In the genomic region with DNA sequence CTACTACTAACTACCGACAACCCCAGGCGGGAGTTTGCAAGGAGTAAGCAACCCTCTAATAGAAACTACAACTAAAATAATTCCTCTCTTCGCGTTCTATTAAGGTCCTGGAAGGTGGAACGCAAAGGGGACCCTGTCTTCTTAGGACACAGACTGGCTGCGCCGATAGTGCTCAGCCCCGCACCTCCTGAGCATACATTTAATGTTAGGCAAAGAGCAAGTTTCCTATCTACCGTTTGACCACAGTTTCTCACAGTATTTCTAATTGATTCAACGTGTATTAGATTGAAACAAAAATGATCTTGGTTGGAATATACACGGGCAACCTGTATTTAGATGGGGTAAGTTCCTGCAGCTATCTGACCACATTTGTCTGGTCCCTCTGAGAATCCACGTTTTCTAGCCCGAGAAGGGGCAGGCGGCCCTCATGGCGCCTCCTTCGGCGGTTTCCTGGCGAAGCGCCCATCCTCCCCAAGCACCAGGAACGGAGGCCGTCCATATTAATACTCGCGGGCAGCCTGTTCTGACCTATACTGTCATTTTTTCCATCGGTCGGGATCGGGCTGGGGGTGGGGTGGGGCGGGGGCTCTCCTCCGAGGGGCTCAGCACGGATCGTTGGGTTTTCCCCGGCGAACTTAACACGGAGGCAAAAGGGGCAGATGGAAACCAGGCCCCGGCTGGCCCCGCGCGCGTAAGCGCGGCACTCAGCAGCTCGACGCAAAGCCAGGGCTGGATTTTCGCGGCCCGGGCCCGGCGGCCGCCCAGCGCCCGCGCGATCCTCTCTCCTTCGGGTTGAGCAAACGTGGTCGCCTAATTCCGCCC, we compare ENCODE assay signal across 8 cellular contexts.
A peak's percentile ranks its signal among the peaks of the same experiment; 100 is the strongest.
DNase-seq lines count a peak whose midpoint lies in the region; ATAC-seq and TF ChIP-seq lines count a peak whose summit lies in the region.

No MANE protein-coding gene starts in this region.

- DNase-seq in ELF-1 (ENCODE audit: low read depth, low spot score) = peak; percentile 64
- DNase-seq in breast epithelium (ENCODE audit: low spot score in 2 of 2) = no peak
- peak; percentile 66 for DNase-seq in stimulated activated CD8-positive, alpha-beta memory T cell treated with anti-CD3 and anti-CD28 coated beads, Interleukin-4, amount 100 ng/mL, for 48 hours
- no peak for DNase-seq in GM19238 (ENCODE audit: insufficient read length, low spot score)

- no peaks in the 10 kb centered on the region for H3K36me3 ChIP-seq in breast epithelium

- intact Hi-C loops in breast epithelium (cut with DNase I; ENCODE audit: low total_unique reads) = no loop called here

- no peak for TF ChIP-seq CTCF in breast epithelium (IDR thresholded peaks at IDR 0.05)

- H3K4me1 ChIP-seq in breast epithelium = no peaks in the 10 kb centered on the region

- peaks cover 0 to 5% of the 10 kb centered on the region in 2 donors for H3K9me3 ChIP-seq in breast epithelium

- H3K27me3 ChIP-seq in breast epithelium (peaks cover 0 to 91% of the 10 kb centered on the region in 2 donors), layer of hippocampus (ENCODE audit: control insufficient read depth, insufficient read depth, low read length) (no peaks in the 10 kb centered on the region)

- peak; percentile 8 for ATAC-seq in HG02870 (IDR thresholded peaks at IDR 0.05; ENCODE audit: unreplicated experiment)
- no peak for ATAC-seq in GM18519 (IDR thresholded peaks at IDR 0.05; ENCODE audit: low FRiP score, unreplicated experiment)

- H3K4me3 ChIP-seq in breast epithelium = peak overlapping the region; percentile 56 to 76 (median 59)

- 0 out of 2 replicates have a peak, but pooled peaks have one; percentile 1 for TF ChIP-seq POLR2A in Raji (IDR thresholded peaks at IDR 0.05; ENCODE audit: insufficient read depth, low read depth, low read length)
- TF ChIP-seq POLR2A in breast epithelium (IDR thresholded peaks at IDR 0.05) = no peak

- H3K27ac ChIP-seq in breast epithelium (peak overlapping the region; percentile 83 to 97), layer of hippocampus (ENCODE audit: low read depth, low read length) (peak overlapping the region; percentile 83)

Comparison
In these comparisons a context has a peak if more than half of its experiments do, and no peak if none do; other contexts are left out.
1. DNase-seq: peak in ELF-1 (single experiment) and stimulated activated CD8-positive, alpha-beta memory T cell treated with anti-CD3 and anti-CD28 coated beads, Interleukin-4, amount 100 ng/mL, for 48 hours (single experiment); none in breast epithelium (0 of 2) and GM19238 (single experiment).